Comparison of ENCODE assay signal across 11 cellular contexts in the genomic region with DNA sequence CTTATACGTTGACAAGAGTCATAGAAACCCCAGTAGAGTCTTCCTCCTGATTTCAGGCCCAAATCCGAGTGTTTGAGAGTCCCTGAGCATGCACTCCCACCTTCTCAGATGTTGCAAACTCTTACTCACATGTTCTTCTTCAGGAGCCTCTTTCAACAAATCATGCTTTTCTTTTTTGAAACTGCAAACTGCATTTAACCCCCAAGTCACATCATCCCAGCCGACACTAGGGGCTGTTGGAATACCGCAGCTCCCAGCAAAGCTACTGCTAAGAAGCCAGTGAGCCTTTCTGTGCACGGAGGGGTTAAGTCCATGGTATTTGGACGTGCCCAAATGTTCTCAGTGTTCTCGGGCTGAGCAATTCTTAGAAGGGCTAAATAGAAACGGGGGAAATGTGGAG.
A peak's percentile ranks its signal among the peaks of the same experiment; 100 is the strongest.
DNase-seq lines count a peak whose midpoint lies in the region; ATAC-seq and TF ChIP-seq lines count a peak whose summit lies in the region.
"Had no signal": no experiment of that assay in that cellular context is flagged by ENCODE, and none has a peak within 500 bp of the region (broad histone marks: within the 10 kb centered on the region; RNA-seq: fewer than 3 reads in every experiment).

No MANE protein-coding gene starts in this region.

- no peak overlapping the region for H3K27ac ChIP-seq in neural progenitor cell

- intact Hi-C loops in Right ventricle myocardium inferior (cut with DNase I) (loop anchor here (2.0 to 5.0 kb wide), 7 partner anchors 244 to 604 kb away; a partner anchor contains a TSS), cardiac septum (cut with DNase I) (loop anchor here (2.0 to 10.0 kb wide), 4 partner anchors 61 to 586 kb away; a partner anchor contains a TSS)

- peak; percentile 24 for TF ChIP-seq CTCF in neural progenitor cell (IDR thresholded peaks at IDR 0.05)

- no peaks in the 10 kb centered on the region for H3K36me3 Mint-ChIP-seq in neural progenitor cell

- H3K9me3 Mint-ChIP-seq in neural progenitor cell: no peaks in the 10 kb centered on the region

- H3K36me3 ChIP-seq in neural progenitor cell: no peaks in the 10 kb centered on the region

- H3K4me2 ChIP-seq in neural progenitor cell: peak overlapping the region; percentile 41

- H3K27ac Mint-ChIP-seq in neural progenitor cell: no peak overlapping the region

- no peak overlapping the region for H3K4me3 Mint-ChIP-seq in neural progenitor cell

- peaks cover 23% of the 10 kb centered on the region for H3K4me1 Mint-ChIP-seq in neural progenitor cell

- H2AFZ ChIP-seq in neural progenitor cell (replicated peaks): peak overlapping the region; percentile 73

- H3K79me2 ChIP-seq in neural progenitor cell (ENCODE audit: low read depth): no peaks in the 10 kb centered on the region

- no peak overlapping the region for H3K4me3 ChIP-seq in neural progenitor cell
- H3K4me3 ChIP-seq: body of pancreas had no signal

- peaks cover 16% of the 10 kb centered on the region for H3K4me1 ChIP-seq in neural progenitor cell

- H3F3A ChIP-seq in neural progenitor cell (ENCODE audit: low read depth): no peaks in the 10 kb centered on the region

- H3K27me3 Mint-ChIP-seq in neural progenitor cell (ENCODE audit: insufficient read depth, low read depth): peaks cover 2% of the 10 kb centered on the region

- no peaks in the 10 kb centered on the region for H3K9me3 ChIP-seq in neural progenitor cell (ENCODE audit: low read depth)
- H3K9me3 ChIP-seq: body of pancreas had no signal

- no peak for DNase-seq in Right ventricle myocardium inferior (ENCODE audit: missing footprints)
- no peak for DNase-seq in cardiac septum (ENCODE audit: low spot score)
- DNase-seq in foreskin melanocyte: peak; percentile 3
- DNase-seq in neural progenitor cell (ENCODE audit: low spot score): peak; percentile 71
- no peak for DNase-seq in NCI-H524 treated with DMSO at 0.1 percent for 48 hours (lab: John Stamatoyannopoulos, UW)
- DNase-seq in activated T-cell treated with anti-CD3 and anti-CD28 coated beads, Interleukin-2, amount 50 U/mL, for 48 hours: no peak
- DNase-seq: activated CD4-positive, alpha-beta T cell treated with anti-CD3 and anti-CD28 coated beads for 48 hours; substantia nigra had no signal

- peak; percentile 86 for ATAC-seq in Right ventricle myocardium inferior
- ATAC-seq in HG03432 (IDR thresholded peaks at IDR 0.05; ENCODE audit: unreplicated experiment): no peak
- no peak for ATAC-seq in GM18870 (IDR thresholded peaks at IDR 0.05; ENCODE audit: unreplicated experiment)

- H4K20me1 ChIP-seq in neural progenitor cell (ENCODE audit: low read depth): no peaks in the 10 kb centered on the region

- H3K9ac ChIP-seq in neural progenitor cell: no peak overlapping the region

- H3K27me3 ChIP-seq in neural progenitor cell: no peaks in the 10 kb centered on the region
- H3K27me3 ChIP-seq: body of pancreas had no signal

Comparison
In these comparisons a context has a peak if more than half of its experiments do, and no peak if none do; other contexts are left out.
1. DNase-seq: peak in foreskin melanocyte (single experiment) and neural progenitor cell (single experiment); none in Right ventricle myocardium inferior (single experiment), cardiac septum (single experiment), NCI-H524 treated with DMSO at 0.1 percent for 48 hours (single experiment) and activated T-cell treated with anti-CD3 and anti-CD28 coated beads, Interleukin-2, amount 50 U/mL, for 48 hours (0 of 2).